Comparison of ENCODE assay signal across 1 cellular context in the genomic region with DNA sequence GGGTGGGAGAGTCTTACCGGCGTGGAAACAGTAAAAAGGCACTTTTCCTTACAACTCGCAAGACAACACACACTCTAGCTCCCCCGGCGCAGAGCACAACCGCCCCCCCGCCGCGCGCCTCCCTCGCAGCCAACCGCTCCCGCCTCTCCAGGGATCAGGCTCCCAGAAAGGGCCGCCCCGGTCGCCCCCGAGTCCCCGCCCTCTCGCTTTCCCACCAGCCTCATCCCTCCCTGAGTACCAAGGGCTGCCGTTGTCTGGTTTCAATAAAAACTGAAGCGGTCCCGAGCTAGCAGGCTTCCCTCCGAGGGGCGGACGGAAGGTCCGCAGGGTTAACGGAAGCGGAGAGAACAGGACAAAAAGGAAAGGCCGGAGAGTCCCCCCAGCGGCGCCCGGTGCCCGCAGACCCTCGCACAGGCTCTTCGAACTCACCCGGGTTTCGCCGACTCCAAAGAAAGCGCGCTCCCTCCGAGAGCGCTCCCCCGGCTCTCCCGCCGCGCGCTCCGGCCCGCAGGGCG.
TF ChIP-seq lines count a peak whose summit lies in the region.

No MANE protein-coding gene starts in this region.

TF ChIP-seq in endothelial cell of umbilical vein, 7 proteins besides CTCF, POLR2A, EP300 and RAD21 (continued from another document):
- TF ChIP-seq, protein P1, sequence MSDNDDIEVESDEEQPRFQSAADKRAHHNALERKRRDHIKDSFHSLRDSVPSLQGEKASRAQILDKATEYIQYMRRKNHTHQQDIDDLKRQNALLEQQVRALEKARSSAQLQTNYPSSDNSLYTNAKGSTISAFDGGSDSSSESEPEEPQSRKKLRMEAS (IDR thresholded peaks at IDR 0.05; ENCODE audit: insufficient read depth, insufficient read length), result no peak
- TF ChIP-seq POLR2AphosphoS5 (IDR thresholded peaks at IDR 0.05; ENCODE audit: insufficient read depth, low read depth, low read length) (no peak), GATA2 (IDR thresholded peaks at IDR 0.05; ENCODE audit: insufficient read depth, insufficient read length, low read depth, low read length) (no peak)
